Comparison of ENCODE assay signal across 28 cellular contexts in genomic region chr5:54672867-54673266, GRCh38.
A peak's percentile ranks its signal among the peaks of the same experiment; 100 is the strongest.
DNase-seq lines count a peak whose midpoint lies in the region; ATAC-seq and TF ChIP-seq lines count a peak whose summit lies in the region.
"Had no signal": no experiment of that assay in that cellular context is flagged by ENCODE, and none has a peak within 500 bp of the region (broad histone marks: within the 10 kb centered on the region; RNA-seq: fewer than 3 reads in every experiment).

No MANE protein-coding gene starts in this region.

- no peaks in the 10 kb centered on the region for H3K36me3 Mint-ChIP-seq in activated T-helper 17 cell treated with anti-CD3 and anti-CD28 coated beads, Interleukin-2, amount 50 U/mL, for 72 hours (ENCODE audit: low read depth)
- H3K36me3 Mint-ChIP-seq in glutamatergic neuron (ENCODE audit: unreplicated experiment) = peaks cover 43% of the 10 kb centered on the region
- H3K36me3 Mint-ChIP-seq: CD8-positive, alpha-beta T cell; neural progenitor cell had no signal

- H3K27me3 Mint-ChIP-seq in activated T-helper 17 cell treated with anti-CD3 and anti-CD28 coated beads, Interleukin-2, amount 50 U/mL, for 72 hours = no peaks in the 10 kb centered on the region
- peaks cover 12% of the 10 kb centered on the region for H3K27me3 Mint-ChIP-seq in glutamatergic neuron (ENCODE audit: unreplicated experiment)
- H3K27me3 Mint-ChIP-seq: activated CD8-positive, alpha-beta T cell treated with anti-CD3 and anti-CD28 coated beads for 36 hours had no signal

- H3K4me3 ChIP-seq in neutrophil (ENCODE audit: low read depth in 1 of 2, low read length in 1 of 2) = peak overlapping the region; percentile 15 to 53
- H3K4me3 ChIP-seq: coronary artery, MG63, neural progenitor cell, smooth muscle cell had no signal

- H3K27ac Mint-ChIP-seq in activated T-helper 17 cell treated with anti-CD3 and anti-CD28 coated beads, Interleukin-2, amount 50 U/mL, for 72 hours = peak overlapping the region; percentile 28
- H3K27ac Mint-ChIP-seq in glutamatergic neuron (ENCODE audit: unreplicated experiment) = no peak overlapping the region
- H3K27ac Mint-ChIP-seq: activated CD8-positive, alpha-beta T cell treated with anti-CD3 and anti-CD28 coated beads for 36 hours; activated naive CD4-positive, alpha-beta T cell treated with anti-CD3 and anti-CD28 coated beads, Interleukin-2, amount 50 U/mL, for 72 hours; neural progenitor cell had no signal

- H3K4me1 ChIP-seq in neutrophil (ENCODE audit: control insufficient read depth in 1 of 2, insufficient read depth in 1 of 2, low read depth in 1 of 2, low read length in 1 of 2) = peaks cover 83 to 85% of the 10 kb centered on the region in 2 experiments
- H3K4me1 ChIP-seq: neural progenitor cell, parathyroid adenoma had no signal

- no peaks in the 10 kb centered on the region for H3K36me3 ChIP-seq in neutrophil
- H3K36me3 ChIP-seq: MG63, neural progenitor cell had no signal

- no peak for ATAC-seq in activated T-helper 17 cell treated with anti-CD3 and anti-CD28 coated beads, Interleukin-2, amount 50 U/mL, for 72 hours (replicated peaks)
- ATAC-seq: left colon; stimulated activated naive CD8-positive, alpha-beta T cell treated with anti-CD3 and anti-CD28 coated beads, Interleukin-15, Interleukin-2, amounts not matched to agents 100 U/mL and 50 U/mL, for 24 hours had no signal

- H3K9me3 Mint-ChIP-seq in activated T-helper 17 cell treated with anti-CD3 and anti-CD28 coated beads, Interleukin-2, amount 50 U/mL, for 72 hours = peaks cover 10% of the 10 kb centered on the region
- H3K9me3 Mint-ChIP-seq in glutamatergic neuron (ENCODE audit: unreplicated experiment) = peaks cover 19% of the 10 kb centered on the region

- no peaks in the 10 kb centered on the region for H3K9me3 ChIP-seq in neutrophil

- H3K27me3 ChIP-seq in neutrophil = no peaks in the 10 kb centered on the region
- H3K27me3 ChIP-seq: MG63, neural progenitor cell had no signal

- peak overlapping the region; percentile 20 for H3K4me3 Mint-ChIP-seq in activated T-helper 17 cell treated with anti-CD3 and anti-CD28 coated beads, Interleukin-2, amount 50 U/mL, for 72 hours
- no peak overlapping the region for H3K4me3 Mint-ChIP-seq in glutamatergic neuron (ENCODE audit: unreplicated experiment)
- H3K4me3 Mint-ChIP-seq: activated CD8-positive, alpha-beta T cell treated with anti-CD3 and anti-CD28 coated beads for 36 hours; CD8-positive, alpha-beta T cell; neural progenitor cell had no signal

- DNase-seq in NOMO-1 (lab: John Stamatoyannopoulos, UW; ENCODE audit: unreplicated experiment in 2 of 2) (peak; percentile 16 to 20), NOMO-1 treated with dmso at 0.1 percent for 144 hours (lab: John Stamatoyannopoulos, UW; ENCODE audit: unreplicated experiment) (no peak), MV-4-11 (lab: John Stamatoyannopoulos, UW) (peak; percentile 25), glutamatergic neuron (no peak), amygdala (lab: John Stamatoyannopoulos, UW) (no peak)
- no peak for DNase-seq in activated naive CD4-positive, alpha-beta T cell treated with anti-CD3 and anti-CD28 coated beads, Interleukin-2, amount 50 U/mL, for 16 hours
- DNase-seq: 8988T; activated CD8-positive, alpha-beta T cell treated with anti-CD3 and anti-CD28 coated beads for 36 hours; aorta; CD8-positive, alpha-beta T cell; effector CD8-positive, alpha-beta T cell; KG1; left colon; MG63; NCI-H1436; NCI-H2081; NCI-H2227 treated with DMSO at 0.1 percent for 48 hours; NCI-H526; stimulated activated CD4-positive, alpha-beta T cell treated with anti-CD3 and anti-CD28 coated beads, Interleukin-1b, Interleukin-23, amount 100 ng/mL, for 48 hours; stimulated activated naive CD8-positive, alpha-beta T cell treated with anti-CD3 and anti-CD28 coated beads, Interleukin-15, Interleukin-2, amounts not matched to agents 100 U/mL and 50 U/mL, for 24 hours had no signal

- no peak for TF ChIP-seq CTCF in neutrophil (IDR thresholded peaks at IDR 0.05)
- no peak for TF ChIP-seq CTCF in glutamatergic neuron (IDR thresholded peaks at IDR 0.05; ENCODE audit: partially characterized antibody, unreplicated experiment)

- H3K27ac ChIP-seq in neutrophil = peak overlapping the region; percentile 90
- H3K27ac ChIP-seq: epithelial cell of prostate, neural progenitor cell, parathyroid adenoma had no signal

- peaks cover 37% of the 10 kb centered on the region for H3K4me1 Mint-ChIP-seq in activated T-helper 17 cell treated with anti-CD3 and anti-CD28 coated beads, Interleukin-2, amount 50 U/mL, for 72 hours
- peaks cover 21% of the 10 kb centered on the region for H3K4me1 Mint-ChIP-seq in glutamatergic neuron (ENCODE audit: low read depth, unreplicated experiment)

Comparison
In these comparisons a context has a peak if more than half of its experiments do, and no peak if none do; other contexts are left out.
1. DNase-seq: peak in NOMO-1 (2 of 2) and MV-4-11 (single experiment); none in NOMO-1 treated with dmso at 0.1 percent for 144 hours (single experiment), activated naive CD4-positive, alpha-beta T cell treated with anti-CD3 and anti-CD28 coated beads, Interleukin-2, amount 50 U/mL, for 16 hours (single experiment), glutamatergic neuron (single experiment) and amygdala (0 of 56).